18 cellular contexts compared by ENCODE assay signal in genomic region chr14:93301821-93302447, GRCh38. TPM values are rescaled to one million over a fixed set of nuclear protein-coding genes. Genes with fewer than 3 reads are reported as not detected.
DNase-seq lines count a peak whose midpoint lies in the region; ATAC-seq and TF ChIP-seq lines count a peak whose summit lies in the region.
"Had no signal": no experiment of that assay in that cellular context is flagged by ENCODE, and none has a peak within 500 bp of the region (broad histone marks: within the 10 kb centered on the region; RNA-seq: fewer than 3 reads in every experiment).

No MANE protein-coding gene starts in this region.

- H3K79me2 ChIP-seq in PC-3 (ENCODE audit: low read length): peaks cover 98% of the 10 kb centered on the region

- no peak overlapping the region for H3K9ac ChIP-seq in PC-3 (ENCODE audit: low read length)

- H3F3A ChIP-seq in PC-3 (ENCODE audit: low read length, unreplicated experiment): no peaks in the 10 kb centered on the region

- no peak for TF ChIP-seq CTCF in Calu3 (IDR thresholded peaks at IDR 0.05; ENCODE audit: unreplicated experiment)
- TF ChIP-seq CTCF in PC-3 (conservative IDR thresholded peaks at IDR 0.05; ENCODE audit: low read depth, low read length): no peak
- no peak for TF ChIP-seq CTCF in endothelial cell (IDR thresholded peaks at IDR 0.05; ENCODE audit: unreplicated experiment)
- TF ChIP-seq CTCF in left ventricle myocardium inferior (IDR thresholded peaks at IDR 0.05; ENCODE audit: borderline replicate concordance): no peak

- H3K36me3 Mint-ChIP-seq in Calu3 (ENCODE audit: insufficient read depth, unreplicated experiment) (peaks cover 6% of the 10 kb centered on the region), endothelial cell (ENCODE audit: low read depth, unreplicated experiment) (peaks cover 5% of the 10 kb centered on the region)

- H3K36me3 ChIP-seq in PC-3 (ENCODE audit: low read depth, low read length) (no peaks in the 10 kb centered on the region), left ventricle myocardium inferior (no peaks in the 10 kb centered on the region)
- H3K36me3 ChIP-seq: ascending aorta had no signal

- no peaks in the 10 kb centered on the region for H3K27me3 Mint-ChIP-seq in Calu3 (ENCODE audit: unreplicated experiment)
- H3K27me3 Mint-ChIP-seq in endothelial cell (ENCODE audit: unreplicated experiment): peaks cover 2% of the 10 kb centered on the region
- H3K27me3 Mint-ChIP-seq: activated CD4-positive, alpha-beta T cell treated with anti-CD3 and anti-CD28 coated beads, Interleukin-2, amount 10 ng/mL, durations not matched to agents 24 days and 14 days had no signal

- H3K9me3 ChIP-seq in PC-3 (ENCODE audit: low read length): no peaks in the 10 kb centered on the region
- no peaks in the 10 kb centered on the region for H3K9me3 ChIP-seq in left ventricle myocardium inferior (replicated peaks)
- H3K9me3 ChIP-seq: ascending aorta had no signal

- H3K27ac ChIP-seq in PC-3 (ENCODE audit: low read length): peak overlapping the region; percentile 62
- no peak overlapping the region for H3K27ac ChIP-seq in left ventricle myocardium inferior (replicated peaks)

- POLR2A ChIA-PET in PC-3 (lab: Charles Lee; ENCODE audit: unreplicated experiment): no interaction called here

- intact Hi-C loops in Calu3 (cut with micrococcal nuclease; ENCODE audit: unreplicated experiment): no loop called here
- intact Hi-C loops in PC-3 (cut with micrococcal nuclease): no loop called here
- intact Hi-C loops in left ventricle myocardium inferior (cut with micrococcal nuclease): no loop called here

- H3K27me3 ChIP-seq in PC-3 (ENCODE audit: low read length): no peaks in the 10 kb centered on the region
- H3K27me3 ChIP-seq in left ventricle myocardium inferior (ENCODE audit: low read depth): no peaks in the 10 kb centered on the region
- H3K27me3 ChIP-seq: ascending aorta had no signal

- DNase-seq in Calu3: peak; percentile 29
- peak; percentile 55 for DNase-seq in PC-3
- DNase-seq in endothelial cell (ENCODE audit: low spot score): no peak
- DNase-seq in myocyte (ENCODE audit: low read depth): peak; percentile 40
- no peak for DNase-seq in central memory CD4-positive, alpha-beta T cell
- no peak for DNase-seq in left ventricle myocardium inferior
- DNase-seq: activated CD4-positive, alpha-beta T cell treated with anti-CD3 and anti-CD28 coated beads, Interleukin-2, amount 10 ng/mL, durations not matched to agents 24 days and 14 days; DMS 273 treated with DMSO at 0.1 percent for 48 hours; Karpas-422; NCI-H2107; stimulated activated CD8-positive, alpha-beta memory T cell treated with anti-CD3 and anti-CD28 coated beads, Interleukin-4, amount 100 ng/mL, for 48 hours; T-helper 1 cell had no signal

- H3K4me2 ChIP-seq in PC-3 (ENCODE audit: low read length): peak overlapping the region; percentile 36; the same call in 1 of the 2 replicates

- no peaks in the 10 kb centered on the region for H3K9me2 ChIP-seq in PC-3 (replicated peaks; ENCODE audit: low read length)

- no peaks in the 10 kb centered on the region for H3K9me3 Mint-ChIP-seq in Calu3 (ENCODE audit: low read depth, unreplicated experiment)
- H3K9me3 Mint-ChIP-seq in endothelial cell (ENCODE audit: unreplicated experiment): no peaks in the 10 kb centered on the region
- H3K9me3 Mint-ChIP-seq: activated CD4-positive, alpha-beta T cell treated with anti-CD3 and anti-CD28 coated beads, Interleukin-2, amount 10 ng/mL, durations not matched to agents 24 days and 14 days; activated T-helper 1 cell treated with anti-CD3 and anti-CD28 coated beads, Interleukin-12 subunit alpha, Interleukin-12 subunit beta, Interleukin-2, Interleukin-4 antibody, amounts not matched to agents 30 ng/mL and 10 ng/mL and 1 ng/mL, durations not matched to agents 14 hours and 24 hours and 36 hours had no signal

- ATAC-seq in PC-3 (peak; percentile 76), GM19395 (IDR thresholded peaks at IDR 0.05; ENCODE audit: unreplicated experiment) (no peak), GM21529 (IDR thresholded peaks at IDR 0.05; ENCODE audit: unreplicated experiment) (no peak)

- no TSS peak for BruUV-seq in Calu3 (replicated peaks; lab: Mats Ljungman, UMichigan)
- no TSS peak for BruUV-seq in PC-3 (replicated peaks; lab: Mats Ljungman, UMichigan)

- H2AFZ ChIP-seq in PC-3 (ENCODE audit: low read length): no peak overlapping the region

- peak overlapping the region; percentile 72 for H3K27ac Mint-ChIP-seq in Calu3 (ENCODE audit: unreplicated experiment)
- H3K27ac Mint-ChIP-seq in endothelial cell (ENCODE audit: unreplicated experiment): peak overlapping the region; percentile 36
- H3K27ac Mint-ChIP-seq: activated CD4-positive, alpha-beta T cell treated with anti-CD3 and anti-CD28 coated beads, Interleukin-2, amount 10 ng/mL, durations not matched to agents 24 days and 14 days; activated T-helper 1 cell treated with anti-CD3 and anti-CD28 coated beads, Interleukin-12 subunit alpha, Interleukin-12 subunit beta, Interleukin-2, Interleukin-4 antibody, amounts not matched to agents 30 ng/mL and 10 ng/mL and 1 ng/mL, durations not matched to agents 14 hours and 24 hours and 36 hours had no signal

- H3K4me3 Mint-ChIP-seq in Calu3 (ENCODE audit: low read depth, unreplicated experiment): peak overlapping the region; percentile 11
- no peak overlapping the region for H3K4me3 Mint-ChIP-seq in endothelial cell (ENCODE audit: unreplicated experiment)
- H3K4me3 Mint-ChIP-seq: activated CD4-positive, alpha-beta T cell treated with anti-CD3 and anti-CD28 coated beads, Interleukin-2, amount 10 ng/mL, durations not matched to agents 24 days and 14 days; activated T-helper 1 cell treated with anti-CD3 and anti-CD28 coated beads, Interleukin-12 subunit alpha, Interleukin-12 subunit beta, Interleukin-2, Interleukin-4 antibody, amounts not matched to agents 30 ng/mL and 10 ng/mL and 1 ng/mL, durations not matched to agents 14 hours and 24 hours and 36 hours had no signal

- H3K4me1 Mint-ChIP-seq in Calu3 (ENCODE audit: low read depth, unreplicated experiment) (peaks cover 29% of the 10 kb centered on the region), endothelial cell (ENCODE audit: unreplicated experiment) (peaks cover 25% of the 10 kb centered on the region)

- no peaks in the 10 kb centered on the region for H4K20me1 ChIP-seq in PC-3 (ENCODE audit: low read length)

- CTCF ChIA-PET in Calu3 (lab: Charles Lee): no interaction called here
- CTCF ChIA-PET in PC-3 (lab: Charles Lee): no interaction called here

- H3K4me1 ChIP-seq in PC-3 (ENCODE audit: insufficient read depth, low read length) (peaks cover 9% of the 10 kb centered on the region), left ventricle myocardium inferior (peaks cover 63% of the 10 kb centered on the region)

- H3K4me3 ChIP-seq in PC-3 (ENCODE audit: low read length) (no peak overlapping the region), left ventricle myocardium inferior (no peak overlapping the region)
- H3K4me3 ChIP-seq: ascending aorta had no signal

RNA-seq across cellular contexts. Expression of gene BTBD7, which starts 30.9 kb away (rescaled TPM):
- total RNA-seq in Calu3 (2022) (39.3 and 42.0 TPM in 2 replicates), PC-3 (2014; rRNA removed) (23.2 and 29.8 TPM in 2 replicates), endothelial cell (ENCODE audit: unreplicated experiment) (71.1 TPM), myocyte (21.0 and 25.2 TPM in 2 replicates), left ventricle myocardium inferior (20.2 TPM)
- polyA plus RNA-seq in myocyte (2012): 15.0 TPM

RNA-seq across cellular contexts. Expression of gene COX8C, which starts 45.0 kb away (rescaled TPM):
- not detected in 2 replicates for total RNA-seq in Calu3 (2022)
- not detected in 2 replicates for total RNA-seq in PC-3 (2014; rRNA removed)
- not detected for total RNA-seq in endothelial cell (ENCODE audit: unreplicated experiment)
- not detected in 2 replicates for total RNA-seq in myocyte
- 0.39 TPM for polyA plus RNA-seq in myocyte (2012)
- 1.3 TPM for total RNA-seq in left ventricle myocardium inferior
- total RNA-seq: activated CD4-positive, alpha-beta T cell treated with anti-CD3 and anti-CD28 coated beads, Interleukin-2, amount 10 ng/mL, durations not matched to agents 24 days and 14 days; activated T-helper 1 cell treated with anti-CD3 and anti-CD28 coated beads, Interleukin-12 subunit alpha, Interleukin-12 subunit beta, Interleukin-2, Interleukin-4 antibody, amounts not matched to agents 30 ng/mL and 10 ng/mL and 1 ng/mL, durations not matched to agents 14 hours and 24 hours and 36 hours; ascending aorta; H4 had no signal
- polyA plus RNA-seq: neural cell had no signal

Comparison
In these comparisons a context has a peak if more than half of its experiments do, and no peak if none do; other contexts are left out.
1. DNase-seq: peak in Calu3 (single experiment), PC-3 (single experiment) and myocyte (single experiment); none in endothelial cell (single experiment), central memory CD4-positive, alpha-beta T cell (single experiment) and left ventricle myocardium inferior (single experiment).